Comparison of ENCODE assay signal across 39 cellular contexts in the genomic region with DNA sequence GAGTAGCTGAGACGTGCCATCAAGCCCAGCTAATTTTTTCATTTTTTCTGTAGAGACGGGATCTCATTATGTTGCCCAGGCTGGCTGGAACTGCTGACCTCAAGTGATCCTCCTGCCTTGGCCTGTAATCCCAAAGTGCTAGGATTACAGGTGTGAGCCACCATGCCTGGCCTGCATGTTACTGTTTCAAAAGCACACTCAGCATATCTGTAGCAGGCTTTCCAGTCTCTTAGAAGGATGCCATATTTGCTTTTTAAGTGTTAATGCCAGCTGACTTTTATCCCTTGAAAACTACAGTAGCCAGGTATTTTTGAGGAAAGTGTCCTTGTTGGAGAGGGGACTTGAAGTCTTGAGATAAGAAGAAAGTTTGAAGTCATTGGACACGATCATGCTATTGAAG.
"Had no signal": no experiment of that assay in that cellular context is flagged by ENCODE, and none has a peak within 500 bp of the region (broad histone marks: within the 10 kb centered on the region; RNA-seq: fewer than 3 reads in every experiment).

No MANE protein-coding gene starts in this region.

- H3K4me3 Mint-ChIP-seq: activated CD4-positive, alpha-beta memory T cell treated with anti-CD3 and anti-CD28 coated beads, Interleukin-2, amount 10 ng/mL, durations not matched to agents 7 days and 5 days; activated CD4-positive, alpha-beta T cell treated with anti-CD3 and anti-CD28 coated beads for 36 hours; activated CD4-positive, alpha-beta T cell treated with anti-CD3 and anti-CD28 coated beads, Interleukin-2, amount 10 ng/mL, durations not matched to agents 7 days and 5 days; activated CD8-positive, alpha-beta memory T cell treated with anti-CD3 and anti-CD28 coated beads, Interleukin-2, amount 10 ng/mL, durations not matched to agents 7 days and 5 days; activated CD8-positive, alpha-beta T cell treated with anti-CD3 and anti-CD28 coated beads, Interleukin-2, amount 10 ng/mL, durations not matched to agents 7 days and 5 days; activated naive CD4-positive, alpha-beta T cell treated with anti-CD3 and anti-CD28 coated beads, Interleukin-2, amount 10 ng/mL, durations not matched to agents 7 days and 5 days; activated naive CD4-positive, alpha-beta T cell treated with anti-CD3 and anti-CD28 coated beads, Interleukin-2, amount 50 U/mL, for 24 hours; activated naive CD8-positive, alpha-beta T cell; activated naive CD8-positive, alpha-beta T cell treated with anti-CD3 and anti-CD28 coated beads, Interleukin-2, amount 10 ng/mL, durations not matched to agents 7 days and 5 days; activated naive CD8-positive, alpha-beta T cell treated with anti-CD3 and anti-CD28 coated beads, Interleukin-2, amount 50 U/mL, for 24 hours; activated T-cell treated with anti-CD3 and anti-CD28 coated beads, Interleukin-2, amount 50 U/mL, for 24 hours; brain; central memory CD8-positive, alpha-beta T cell; T-helper 1 cell treated with Interleukin-12 subunit alpha and Interleukin-12 subunit beta and Interleukin-4 antibody, amounts not matched to agents 30 μg/mL and 1 μg/mL, for 36 hours; T-helper 2 cell treated with Interferon-gamma antibody and Interleukin-4, amounts not matched to agents 5 μg/mL and 100 μg/mL, for 36 hours had no signal

- H3K4me1 Mint-ChIP-seq: central memory CD8-positive, alpha-beta T cell had no signal

- DNase-seq: activated CD4-positive, alpha-beta memory T cell treated with anti-CD3 and anti-CD28 coated beads, Interleukin-2, amount 10 ng/mL, durations not matched to agents 7 days and 5 days; activated CD4-positive, alpha-beta T cell treated with anti-CD3 and anti-CD28 coated beads for 1 hour; activated CD4-positive, alpha-beta T cell treated with anti-CD3 and anti-CD28 coated beads for 36 hours; activated CD4-positive, alpha-beta T cell treated with anti-CD3 and anti-CD28 coated beads for 48 hours; activated CD4-positive, alpha-beta T cell treated with anti-CD3 and anti-CD28 coated beads, Interleukin-2, amount 10 ng/mL, durations not matched to agents 7 days and 5 days; activated CD4-positive, alpha-beta T cell treated with anti-CD3 and anti-CD28 coated beads, Interleukin-2, amount 50 U/mL, for 48 hours; activated CD4-positive, CD25-positive, alpha-beta regulatory T cell; activated CD8-positive, alpha-beta memory T cell treated with anti-CD3 and anti-CD28 coated beads for 24 hours; activated CD8-positive, alpha-beta memory T cell treated with anti-CD3 and anti-CD28 coated beads, Interleukin-2, amount 10 ng/mL, durations not matched to agents 7 days and 5 days; activated CD8-positive, alpha-beta memory T cell treated with anti-CD3 and anti-CD28 coated beads, Interleukin-2, amount 50 U/mL, for 48 hours; activated CD8-positive, alpha-beta T cell treated with anti-CD3 and anti-CD28 coated beads, Interleukin-2, amount 10 ng/mL, durations not matched to agents 7 days and 5 days; activated effector memory CD4-positive, alpha-beta T cell treated with Interleukin-2 at 50 U/mL for 16 hours; activated gamma-delta T cell; activated naive CD4-positive, alpha-beta T cell treated with anti-CD3 and anti-CD28 coated beads, Interleukin-2, amount 10 ng/mL, durations not matched to agents 7 days and 5 days; activated naive CD4-positive, alpha-beta T cell treated with Interleukin-2 at 50 U/mL for 16 hours; activated naive CD8-positive, alpha-beta T cell treated with anti-CD3 and anti-CD28 coated beads, Interleukin-2, amount 10 ng/mL, durations not matched to agents 7 days and 5 days; activated naive CD8-positive, alpha-beta T cell treated with anti-CD3 and anti-CD28 coated beads, Interleukin-2, amount 50 U/mL, for 24 hours; activated T-cell treated with anti-CD3 and anti-CD28 coated beads, Interleukin-2, amount 50 U/mL, for 24 hours; activated T-cell treated with anti-CD3 and anti-CD28 coated beads, Interleukin-2, amount 50 U/mL, for 48 hours; amygdala; anterior cingulate cortex; caudate nucleus; cerebellar nuclear complex; T-helper 1 cell; T-helper 2 cell; T-helper 9 cell had no signal

- H3K36me3 ChIP-seq: ascending aorta, cardiac muscle cell had no signal

- H3K36me3 Mint-ChIP-seq: activated naive CD4-positive, alpha-beta T cell treated with anti-CD3 and anti-CD28 coated beads, Interleukin-2, amount 10 ng/mL, durations not matched to agents 7 days and 5 days; activated naive CD4-positive, alpha-beta T cell treated with anti-CD3 and anti-CD28 coated beads, Interleukin-2, amount 50 U/mL, for 24 hours; activated naive CD8-positive, alpha-beta T cell; activated naive CD8-positive, alpha-beta T cell treated with anti-CD3 and anti-CD28 coated beads, Interleukin-2, amount 10 ng/mL, durations not matched to agents 7 days and 5 days; brain had no signal

- H3K27me3 Mint-ChIP-seq: activated CD4-positive, alpha-beta memory T cell treated with anti-CD3 and anti-CD28 coated beads, Interleukin-2, amount 10 ng/mL, durations not matched to agents 7 days and 5 days; activated CD8-positive, alpha-beta memory T cell treated with anti-CD3 and anti-CD28 coated beads, Interleukin-2, amount 10 ng/mL, durations not matched to agents 7 days and 5 days; activated naive CD4-positive, alpha-beta T cell treated with anti-CD3 and anti-CD28 coated beads, Interleukin-2, amount 50 U/mL, for 24 hours; activated naive CD8-positive, alpha-beta T cell; activated naive CD8-positive, alpha-beta T cell treated with anti-CD3 and anti-CD28 coated beads, Interleukin-2, amount 10 ng/mL, durations not matched to agents 7 days and 5 days; activated T-cell treated with anti-CD3 and anti-CD28 coated beads, Interleukin-2, amount 50 U/mL, for 24 hours; central memory CD8-positive, alpha-beta T cell had no signal

- H3K27ac ChIP-seq: ascending aorta, cardiac muscle cell, VCaP had no signal

- ATAC-seq: activated CD4-positive, alpha-beta T cell treated with anti-CD3 and anti-CD28 coated beads for 36 hours; activated CD4-positive, CD25-positive, alpha-beta regulatory T cell treated with anti-CD3 and anti-CD28 coated beads, Interleukin-2, amount 50 U/mL, for 24 hours; activated CD8-positive, alpha-beta memory T cell treated with anti-CD3 and anti-CD28 coated beads, Interleukin-2, amount 10 ng/mL, durations not matched to agents 7 days and 5 days; activated CD8-positive, alpha-beta T cell treated with anti-CD3 and anti-CD28 coated beads, Interleukin-2, amount 10 ng/mL, durations not matched to agents 7 days and 5 days; activated naive CD8-positive, alpha-beta T cell treated with anti-CD3 and anti-CD28 coated beads, Interleukin-2, amount 50 U/mL, for 24 hours had no signal

- H3K9me3 Mint-ChIP-seq: activated CD4-positive, alpha-beta T cell treated with anti-CD3 and anti-CD28 coated beads, Interleukin-2, amount 10 ng/mL, durations not matched to agents 7 days and 5 days; activated naive CD4-positive, alpha-beta T cell treated with anti-CD3 and anti-CD28 coated beads, Interleukin-2, amount 50 U/mL, for 24 hours; activated naive CD8-positive, alpha-beta T cell treated with anti-CD3 and anti-CD28 coated beads, Interleukin-2, amount 10 ng/mL, durations not matched to agents 7 days and 5 days; activated naive CD8-positive, alpha-beta T cell treated with anti-CD3 and anti-CD28 coated beads, Interleukin-2, amount 50 U/mL, for 24 hours; activated T-cell treated with anti-CD3 and anti-CD28 coated beads, Interleukin-2, amount 50 U/mL, for 24 hours; activated T-helper 2 cell treated with anti-CD3 and anti-CD28 coated beads, Interferon-gamma antibody, Interleukin-2, Interleukin-4, amounts not matched to agents 10 μg/mL and 5 μg/mL and 100 μg/mL, durations not matched to agents 14 hours and 24 hours and 36 hours; brain; central memory CD8-positive, alpha-beta T cell; T-helper 2 cell treated with Interferon-gamma antibody and Interleukin-4, amounts not matched to agents 5 μg/mL and 100 μg/mL, for 36 hours had no signal

- H3K27me3 ChIP-seq: ascending aorta, cardiac muscle cell had no signal

- H3K27ac Mint-ChIP-seq: activated CD4-positive, alpha-beta memory T cell treated with anti-CD3 and anti-CD28 coated beads, Interleukin-2, amount 10 ng/mL, durations not matched to agents 7 days and 5 days; activated CD4-positive, alpha-beta T cell treated with anti-CD3 and anti-CD28 coated beads for 36 hours; activated CD4-positive, alpha-beta T cell treated with anti-CD3 and anti-CD28 coated beads, Interleukin-2, amount 10 ng/mL, durations not matched to agents 7 days and 5 days; activated CD8-positive, alpha-beta memory T cell treated with anti-CD3 and anti-CD28 coated beads, Interleukin-2, amount 10 ng/mL, durations not matched to agents 7 days and 5 days; activated CD8-positive, alpha-beta T cell treated with anti-CD3 and anti-CD28 coated beads, Interleukin-2, amount 10 ng/mL, durations not matched to agents 7 days and 5 days; activated naive CD4-positive, alpha-beta T cell treated with anti-CD3 and anti-CD28 coated beads, Interleukin-2, amount 10 ng/mL, durations not matched to agents 7 days and 5 days; activated naive CD4-positive, alpha-beta T cell treated with anti-CD3 and anti-CD28 coated beads, Interleukin-2, amount 50 U/mL, for 24 hours; activated naive CD8-positive, alpha-beta T cell; activated naive CD8-positive, alpha-beta T cell treated with anti-CD3 and anti-CD28 coated beads, Interleukin-2, amount 10 ng/mL, durations not matched to agents 7 days and 5 days; activated naive CD8-positive, alpha-beta T cell treated with anti-CD3 and anti-CD28 coated beads, Interleukin-2, amount 50 U/mL, for 24 hours; activated T-cell treated with anti-CD3 and anti-CD28 coated beads, Interleukin-2, amount 50 U/mL, for 24 hours; activated T-helper 2 cell treated with anti-CD3 and anti-CD28 coated beads, Interferon-gamma antibody, Interleukin-2, Interleukin-4, amounts not matched to agents 10 μg/mL and 5 μg/mL and 100 μg/mL, durations not matched to agents 14 hours and 24 hours and 36 hours; brain; T-helper 1 cell treated with Interleukin-12 subunit alpha and Interleukin-12 subunit beta and Interleukin-4 antibody, amounts not matched to agents 30 μg/mL and 1 μg/mL, for 36 hours; T-helper 2 cell treated with Interferon-gamma antibody and Interleukin-4, amounts not matched to agents 5 μg/mL and 100 μg/mL, for 36 hours had no signal

- H3K9me3 ChIP-seq: ascending aorta had no signal

- FAIRE-seq: bronchial epithelial cell, TTC549 had no signal

- H3K4me3 ChIP-seq: ascending aorta, cardiac muscle cell had no signal
